1 cellular context compared by ENCODE assay signal in the genomic region with DNA sequence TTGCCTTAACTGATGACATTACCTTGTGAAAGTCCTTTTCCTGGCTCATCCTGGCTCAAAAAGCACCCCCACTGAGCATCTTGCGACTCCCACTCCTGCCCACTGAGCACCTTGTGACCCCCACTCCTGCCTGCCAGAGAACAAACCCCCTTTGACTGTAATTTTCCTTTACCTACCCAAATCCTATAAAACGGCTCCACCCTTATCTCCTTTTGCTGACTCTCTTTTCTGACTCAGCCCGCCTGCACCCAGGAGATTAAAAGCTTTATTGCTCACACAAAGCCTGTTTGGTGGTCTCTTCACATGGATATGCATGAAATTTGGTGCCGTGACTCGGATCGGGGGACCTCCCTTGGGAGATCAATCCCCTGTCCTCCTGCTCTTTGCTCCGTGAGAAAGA.
TF ChIP-seq lines count a peak whose summit lies in the region.

No MANE protein-coding gene starts in this region.

TF ChIP-seq in GM23338, 12 proteins besides CTCF, POLR2A, EP300 and RAD21:
- TF ChIP-seq NANOG (IDR thresholded peaks at IDR 0.05; ENCODE audit: borderline replicate concordance) (0 out of 2 replicates have a peak, but pooled peaks have one; percentile 44), POLR2AphosphoS5 (IDR thresholded peaks at IDR 0.05; ENCODE audit: low read depth) (0 out of 2 replicates have a peak, but pooled peaks have one; percentile 40)
